8 cellular contexts compared by ENCODE assay signal in genomic region chr5:179679014-179679674, GRCh38. TPM values are rescaled to one million over a fixed set of nuclear protein-coding genes. Genes with fewer than 3 reads are reported as not detected.
DNase-seq lines count a peak whose midpoint lies in the region; ATAC-seq and TF ChIP-seq lines count a peak whose summit lies in the region.

No MANE protein-coding gene starts in this region.

- H3K4me1 ChIP-seq in OCI-LY3 (ENCODE audit: low read length): peaks cover 13% of the 10 kb centered on the region
- H3K4me1 ChIP-seq in thymus (ENCODE audit: control insufficient read depth, insufficient read depth, low read length): peaks cover 2% of the 10 kb centered on the region

- TF ChIP-seq CTCF in GM12864 (IDR thresholded peaks at IDR 0.05; ENCODE audit: low read depth, low read length, missing control alignments): peak; percentile 59
- no peak for TF ChIP-seq CTCF in OCI-LY3 (IDR thresholded peaks at IDR 0.05; ENCODE audit: low read depth, low read length)
- TF ChIP-seq CTCF in omental fat pad (IDR thresholded peaks at IDR 0.05): no peak

- H3K9ac ChIP-seq in OCI-LY3 (ENCODE audit: low read length): peak overlapping the region; percentile 99; the same call in 1 of the 2 replicates

- peak overlapping the region; percentile 86 for H3K4me2 ChIP-seq in OCI-LY3 (ENCODE audit: low read length)

- ATAC-seq in HG02938 (IDR thresholded peaks at IDR 0.05; ENCODE audit: unreplicated experiment) (peak; percentile 9), omental fat pad (ENCODE audit: low FRiP score) (peak; percentile 24)

- H3K4me3 ChIP-seq in GM12864 (ENCODE audit: low read depth, low read length) (peak overlapping the region; percentile 79), OCI-LY3 (ENCODE audit: low read length) (peak overlapping the region; percentile 97), thymus (ENCODE audit: low read length) (peak overlapping the region; percentile 90)

- H4K20me1 ChIP-seq in OCI-LY3 (ENCODE audit: insufficient read depth, low read length): no peaks in the 10 kb centered on the region

- DNase-seq in GM12864 (ENCODE audit: low read depth) (peak; percentile 57), globus pallidus (ENCODE audit: low spot score) (peak; percentile 59), omental fat pad (ENCODE audit: low spot score) (peak; percentile 74), KG1 (lab: John Stamatoyannopoulos, UW) (no peak)
- peak; percentile 50 for DNase-seq in activated gamma-delta T cell treated with anti-CD3 and anti-CD28 coated beads, Interleukin-2, amount 50 U/mL, for 16 hours (ENCODE audit: low read depth)

- H3K27ac ChIP-seq in OCI-LY3 (ENCODE audit: low read length) (no peak overlapping the region), thymus (ENCODE audit: low read depth) (peak overlapping the region; percentile 96)

- 30% methylated on average over 41 of the region's 41 CpGs for WGBS in thymus

- H3K9me3 ChIP-seq in OCI-LY3 (ENCODE audit: insufficient read depth, low read length) (no peaks in the 10 kb centered on the region), thymus (ENCODE audit: control insufficient read depth) (no peaks in the 10 kb centered on the region)

- H2AFZ ChIP-seq in OCI-LY3 (ENCODE audit: low read depth, low read length): no peak overlapping the region; the same call in 1 of the 2 replicates

- peaks cover 27% of the 10 kb centered on the region for H3K79me2 ChIP-seq in OCI-LY3 (ENCODE audit: low read length)

- peaks cover 6% of the 10 kb centered on the region for H3K36me3 ChIP-seq in OCI-LY3 (replicated peaks; ENCODE audit: low read depth, low read length)
- H3K36me3 ChIP-seq in thymus (ENCODE audit: control insufficient read depth, insufficient read depth): no peaks in the 10 kb centered on the region

- H3K27me3 ChIP-seq in OCI-LY3 (ENCODE audit: low read depth, low read length) (no peaks in the 10 kb centered on the region), thymus (ENCODE audit: control insufficient read depth, insufficient read depth) (no peaks in the 10 kb centered on the region)

RNA-seq across cellular contexts. Expression of gene CBY3, which starts 1.7 kb away (rescaled TPM):
- total RNA-seq in omental fat pad: not detected
- polyA plus RNA-seq in thymus: 0.07 TPM

RNA-seq across cellular contexts. Expression of gene CANX, which starts 19.6 kb away (rescaled TPM):
- total RNA-seq in omental fat pad: 100 to 1,000 TPM; 269 to 487 (median 358) TPM
- polyA plus RNA-seq in thymus: 86.1 TPM

RNA-seq across cellular contexts. Expression of gene MAML1, which starts 53.5 kb away (rescaled TPM):
- total RNA-seq in omental fat pad: 10 to 100 TPM; 12.6 to 28.1 (median 21.1) TPM
- polyA plus RNA-seq in thymus: 13.3 TPM

RNA-seq across cellular contexts. Expression of gene HNRNPH1, which starts 55.7 kb away (rescaled TPM):
- total RNA-seq in omental fat pad: 100 to 1,000 TPM; 410 to 898 (median 679) TPM
- 582 TPM for polyA plus RNA-seq in thymus
